In genomic region chr6:100664274-100665040, GRCh38 we compare ENCODE assay signal across 9 cellular contexts.
DNase-seq lines count a peak whose midpoint lies in the region; ATAC-seq and TF ChIP-seq lines count a peak whose summit lies in the region.
"Had no signal": no experiment of that assay in that cellular context is flagged by ENCODE, and none has a peak within 500 bp of the region (broad histone marks: within the 10 kb centered on the region; RNA-seq: fewer than 3 reads in every experiment).

No MANE protein-coding gene starts in this region.

- no peak overlapping the region for H3K27ac ChIP-seq in 22Rv1
- H3K27ac ChIP-seq: HL-60 had no signal

- no peaks in the 10 kb centered on the region for H3K27me3 Mint-ChIP-seq in HFFc6 (ENCODE audit: insufficient read depth)
- H3K27me3 Mint-ChIP-seq in stimulated activated naive CD8-positive, alpha-beta T cell treated with anti-CD3 and anti-CD28 coated beads, Interleukin-15, amount 100 ng/mL, for 72 hours, result no peaks in the 10 kb centered on the region

- no peaks in the 10 kb centered on the region for H3K9me3 Mint-ChIP-seq in HFFc6
- no peaks in the 10 kb centered on the region for H3K9me3 Mint-ChIP-seq in stimulated activated naive CD8-positive, alpha-beta T cell treated with anti-CD3 and anti-CD28 coated beads, Interleukin-15, amount 100 ng/mL, for 72 hours

- H3K4me1 Mint-ChIP-seq in HFFc6 (ENCODE audit: low read depth), result peaks cover 30% of the 10 kb centered on the region
- no peaks in the 10 kb centered on the region for H3K4me1 Mint-ChIP-seq in stimulated activated naive CD8-positive, alpha-beta T cell treated with anti-CD3 and anti-CD28 coated beads, Interleukin-15, amount 100 ng/mL, for 72 hours

- DNase-seq in GM10266 (ENCODE audit: extremely low spot score), result no peak
- DNase-seq in HFFc6, result peak; percentile 26
- peak; percentile 47 for DNase-seq in NB4 (ENCODE audit: low read depth)
- DNase-seq in astrocyte of the hippocampus (ENCODE audit: low read depth, low spot score), result peak; percentile 38
- no peak for DNase-seq in left lobe of liver (ENCODE audit: low spot score)
- no peak for DNase-seq in NCI-H446 treated with DMSO at 0.1 percent for 48 hours (lab: John Stamatoyannopoulos, UW)
- DNase-seq in stimulated activated naive CD8-positive, alpha-beta T cell treated with anti-CD3 and anti-CD28 coated beads, Interleukin-15, amount 100 ng/mL, for 72 hours, result no peak

- no peak overlapping the region for H3K4me3 ChIP-seq in NB4 (ENCODE audit: low read depth, low read length)

- TF ChIP-seq POLR2A in NB4 (IDR thresholded peaks at IDR 0.05; ENCODE audit: extremely low read depth, insufficient read length), result no peak

- TF ChIP-seq CTCF in 22Rv1 (IDR thresholded peaks at IDR 0.05), result peak; percentile 85
- peak; percentile 44 for TF ChIP-seq CTCF in GM10266 (IDR thresholded peaks at IDR 0.05; ENCODE audit: control insufficient read depth, insufficient read depth, low read depth, missing control alignments)
- peak; percentile 88 for TF ChIP-seq CTCF in HFFc6 (IDR thresholded peaks at IDR 0.05)
- peak; percentile 48 for TF ChIP-seq CTCF in NB4 (IDR thresholded peaks at IDR 0.05; ENCODE audit: low read depth, low read length)

- no peak overlapping the region for H3K4me3 Mint-ChIP-seq in HFFc6
- no peak overlapping the region for H3K4me3 Mint-ChIP-seq in stimulated activated naive CD8-positive, alpha-beta T cell treated with anti-CD3 and anti-CD28 coated beads, Interleukin-15, amount 100 ng/mL, for 72 hours

- H3K36me3 Mint-ChIP-seq in HFFc6 (ENCODE audit: low read depth), result peaks cover 4% of the 10 kb centered on the region; the same call in 1 of the 2 replicates

- H3K27ac Mint-ChIP-seq in HFFc6, result no peak overlapping the region
- H3K27ac Mint-ChIP-seq in stimulated activated naive CD8-positive, alpha-beta T cell treated with anti-CD3 and anti-CD28 coated beads, Interleukin-15, amount 100 ng/mL, for 72 hours, result no peak overlapping the region

- ATAC-seq in left lobe of liver, result peak; percentile 76
- no peak for ATAC-seq in stimulated activated naive CD8-positive, alpha-beta T cell treated with anti-CD3 and anti-CD28 coated beads, Interleukin-15, amount 100 ng/mL, for 72 hours

Comparison
In these comparisons a context has a peak if more than half of its experiments do, and no peak if none do; other contexts are left out.
1. DNase-seq: peak in HFFc6 (single experiment), NB4 (single experiment) and astrocyte of the hippocampus (single experiment); none in GM10266 (single experiment), left lobe of liver (single experiment), NCI-H446 treated with DMSO at 0.1 percent for 48 hours (single experiment) and stimulated activated naive CD8-positive, alpha-beta T cell treated with anti-CD3 and anti-CD28 coated beads, Interleukin-15, amount 100 ng/mL, for 72 hours (0 of 2).
2. Peak in every context shown above with its lines, with median percentiles within 50 percentile points of each other: CTCF ChIP-seq.